In genomic region chr1:225777583-225778411, GRCh38 we compare ENCODE assay signal across 8 cellular contexts. TPM values are rescaled to one million over a fixed set of nuclear protein-coding genes. Genes with fewer than 3 reads are reported as not detected.
DNase-seq lines count a peak whose midpoint lies in the region; ATAC-seq, FAIRE-seq and TF ChIP-seq lines count a peak whose summit lies in the region.

Gene SRP9 (plus strand): TSS chr1:225777826. CDS start chr1:225777941, 115 bp downstream.

- H3K9me3 ChIP-seq in BLaER1, result peaks cover 5% of the 10 kb centered on the region
- no peaks in the 10 kb centered on the region for H3K9me3 ChIP-seq in colonic mucosa

- H4K20me1 ChIP-seq in BLaER1, result peaks cover 38% of the 10 kb centered on the region

- peak within 1 kb of the TSS; percentile 84 for H3K4me3 ChIP-seq in BLaER1
- H3K4me3 ChIP-seq in colonic mucosa, result peak within 1 kb of the TSS; percentile 62

- H3K9ac ChIP-seq in BLaER1, result peak within 1 kb of the TSS; percentile 99
- peak within 1 kb of the TSS; percentile 70 to 90 for H3K9ac ChIP-seq in colonic mucosa (ENCODE audit: low read depth in 2 of 2, low read length in 2 of 2)

- peak; percentile 86 for TF ChIP-seq CTCF in colonic mucosa (IDR thresholded peaks at IDR 0.05)

- peak; percentile 99 for ATAC-seq in HG03457 (IDR thresholded peaks at IDR 0.05; ENCODE audit: unreplicated experiment)

- H3K27ac ChIP-seq in BLaER1 (peak within 1 kb of the TSS; percentile 100), colonic mucosa (peak within 1 kb of the TSS; percentile 94), layer of hippocampus (ENCODE audit: low read depth, low read length) (peak within 1 kb of the TSS; percentile 87)

- intact Hi-C loops in colonic mucosa (cut with DNase I), result loop anchor here (5.0 kb wide), 1 partner anchor 70 kb away; no protein-coding TSS in a partner anchor

- DNase-seq in GM19239 (ENCODE audit: insufficient read length, low spot score), result peak; percentile 88
- DNase-seq in NCI-H524 (lab: John Stamatoyannopoulos, UW), result peak; percentile 95 to 99
- peak; percentile 98 for DNase-seq in activated CD4-positive, alpha-beta T cell treated with anti-CD3 and anti-CD28 coated beads for 4 hours
- peak; percentile 100 for DNase-seq in colonic mucosa
- DNase-seq in stimulated activated CD4-positive, alpha-beta T cell treated with anti-CD3 and anti-CD28 coated beads, Interleukin-1b, Interleukin-23, amount 100 ng/mL, for 4 hours (ENCODE audit: low read depth in 2 of 2), result peak; percentile 94 to 95

- peak within 1 kb of the TSS; percentile 89 for H3K4me2 ChIP-seq in BLaER1

- H3K27me3 ChIP-seq in BLaER1, result no peaks in the 10 kb centered on the region
- H3K27me3 ChIP-seq in colonic mucosa, result no peaks in the 10 kb centered on the region
- H3K27me3 ChIP-seq in layer of hippocampus (ENCODE audit: control insufficient read depth, insufficient read depth, low read length), result no peaks in the 10 kb centered on the region

- peak; percentile 99 for FAIRE-seq in GM19239 (lab: Jason Lieb, UNC)

- H3K4me1 ChIP-seq in BLaER1 (peaks cover 61% of the 10 kb centered on the region), colonic mucosa (no peaks in the 10 kb centered on the region)

- H3K36me3 ChIP-seq in BLaER1 (peaks cover 35% of the 10 kb centered on the region), colonic mucosa (no peaks in the 10 kb centered on the region)

RNA-seq across cellular contexts. Expression of gene SRP9, which starts in this region (rescaled TPM):
- 100 to 1,000 TPM; 233 to 264 TPM for total RNA-seq in colonic mucosa

Comparison
In these comparisons a context has a peak if more than half of its experiments do, and no peak if none do; other contexts are left out.
1. Peak in every context shown above with its lines: DNase-seq, ATAC-seq, H3K4me3 ChIP-seq and H3K27ac ChIP-seq.